ENCODE assay signal across 24 cellular contexts in genomic region chr4:55754754-55755350, GRCh38.
DNase-seq lines count a peak whose midpoint lies in the region; ATAC-seq, FAIRE-seq and TF ChIP-seq lines count a peak whose summit lies in the region.
"Had no signal": no experiment of that assay in that cellular context is flagged by ENCODE, and none has a peak within 500 bp of the region (broad histone marks: within the 10 kb centered on the region; RNA-seq: fewer than 3 reads in every experiment).

No MANE protein-coding gene starts in this region.

- H3K9me2 ChIP-seq in OCI-LY7 (ENCODE audit: insufficient read depth, low read length), result no peaks in the 10 kb centered on the region

- DNase-seq in AG09319 (ENCODE audit: extremely low read depth, low read depth) (peak; percentile 39), IMR-90 (peak; percentile 58), cardiac fibroblast (ENCODE audit: low read depth in 2 of 2) (peak; percentile 75 to 81), keratinocyte (ENCODE audit: low read depth, low spot score) (peak; percentile 26), cerebellum (ENCODE audit: low spot score) (no peak), NCI-H2081 (lab: John Stamatoyannopoulos, UW) (no peak), OCI-LY7 (ENCODE audit: low spot score) (no peak)
- DNase-seq: activated CD8-positive, alpha-beta T cell treated with anti-CD3 and anti-CD28 coated beads for 36 hours; activated naive CD8-positive, alpha-beta T cell treated with anti-CD3 and anti-CD28 coated beads, Interleukin-2, amount 50 U/mL, for 24 hours; activated T-cell treated with anti-CD3 and anti-CD28 coated beads, Interleukin-2, amount 50 U/mL, for 72 hours; AML-193; cerebellar nuclear complex; kidney glomerular epithelial cell; NCI-H187 treated with DMSO at 0.1 percent for 48 hours; NCI-H69; occipital lobe; Peyer's patch; spleen; stimulated activated naive CD8-positive, alpha-beta T cell treated with anti-CD3 and anti-CD28 coated beads, Interleukin-15, Interleukin-2, amounts not matched to agents 100 U/mL and 50 U/mL, for 24 hours; T-cell; upper lobe of right lung had no signal

- no CpG with 5 or more reads among the region's 6 CpGs for WGBS in IMR-90 (ENCODE audit: extremely low coverage in 2 of 2, insufficient read length in 1 of 2), 2 experiments

- no peak overlapping the region for H3K4me3 ChIP-seq in IMR-90 (ENCODE audit: insufficient read depth, low read depth, low read length)
- no peak overlapping the region for H3K4me3 ChIP-seq in cardiac fibroblast (replicated peaks in 1 of 2; ENCODE audit: low read depth in 2 of 2, low read length in 2 of 2)
- H3K4me3 ChIP-seq in keratinocyte (ENCODE audit: control insufficient read depth in 2 of 3, extremely low read depth in 1 of 3, insufficient read depth in 2 of 3, low read depth in 1 of 3, low read length in 3 of 3), result no peak overlapping the region
- no peak overlapping the region for H3K4me3 ChIP-seq in OCI-LY7 (ENCODE audit: low read depth, low read length, poor library complexity, severe bottlenecking)
- H3K4me3 ChIP-seq: Peyer's patch, spleen, upper lobe of right lung had no signal

- H4K91ac ChIP-seq in IMR-90 (ENCODE audit: insufficient read depth, low read depth, low read length), result no peak overlapping the region

- H3K14ac ChIP-seq in IMR-90 (replicated peaks; ENCODE audit: low read depth, low read length), result no peak overlapping the region

- TF ChIP-seq RAD21 in IMR-90 (IDR thresholded peaks at IDR 0.05; ENCODE audit: low read length), result no peak

- dilution Hi-C loops in IMR-90 (cut with HindIII; ENCODE audit: low sequenced_read_pairs, unreplicated experiment), result no loop called here
- dilution Hi-C loops in keratinocyte (cut with MboI; ENCODE audit: extremely low pct_ligation_motif_present, low sequenced_read_pairs), result no loop called here

- ATAC-seq in IMR-90 (ENCODE audit: low read depth) (peak; percentile 27; the same call in 1 of the 2 replicates), HG03442 (IDR thresholded peaks at IDR 0.05; ENCODE audit: unreplicated experiment) (no peak)
- ATAC-seq: activated CD8-positive, alpha-beta T cell treated with anti-CD3 and anti-CD28 coated beads for 36 hours; activated naive CD8-positive, alpha-beta T cell treated with anti-CD3 and anti-CD28 coated beads, Interleukin-2, amount 50 U/mL, for 24 hours; stimulated activated naive CD8-positive, alpha-beta T cell treated with anti-CD3 and anti-CD28 coated beads, Interleukin-15, Interleukin-2, amounts not matched to agents 100 U/mL and 50 U/mL, for 24 hours; T-cell; upper lobe of right lung had no signal

- H3K9me1 ChIP-seq in IMR-90 (ENCODE audit: insufficient read depth, low read length) (no peaks in the 10 kb centered on the region), keratinocyte (ENCODE audit: control insufficient read depth, extremely low read depth, insufficient read depth, low read length) (no peaks in the 10 kb centered on the region)

- no peak overlapping the region for H2AK5ac ChIP-seq in IMR-90 (ENCODE audit: low read depth, low read length)

- H4K20me1 ChIP-seq in IMR-90 (ENCODE audit: insufficient read depth, low read length), result no peaks in the 10 kb centered on the region
- H4K20me1 ChIP-seq in keratinocyte (ENCODE audit: control insufficient read depth, extremely low read depth, insufficient read depth, low read length), result no peaks in the 10 kb centered on the region
- H4K20me1 ChIP-seq in OCI-LY7 (ENCODE audit: insufficient read depth, low read length), result no peaks in the 10 kb centered on the region

- CTCF ChIA-PET in IMR-90 (lab: Yijun Ruan, JAX), result no interaction called here
- CTCF ChIA-PET in OCI-LY7 (lab: Charles Lee; ENCODE audit: unreplicated experiment), result no interaction called here

- H4K5ac ChIP-seq in IMR-90 (ENCODE audit: low read depth, low read length), result no peak overlapping the region

- TF ChIP-seq CTCF in AG09319 (IDR thresholded peaks at IDR 0.05; ENCODE audit: low read depth, low read length) (no peak), IMR-90 (conservative IDR thresholded peaks at IDR 0.05; ENCODE audit: low read depth, low read length) (no peak), cardiac fibroblast (IDR thresholded peaks at IDR 0.05; ENCODE audit: low read depth, low read length) (no peak), keratinocyte (optimal IDR thresholded peaks at IDR 0.05 in 1 of 3, IDR thresholded peaks at IDR 0.05 in 1 of 3, conservative IDR thresholded peaks at IDR 0.05 in 1 of 3; ENCODE audit: extremely low read depth in 1 of 3, insufficient read depth in 2 of 3, low read length in 3 of 3) (no peak), OCI-LY7 (conservative IDR thresholded peaks at IDR 0.05; ENCODE audit: low read length) (no peak)

- H2AFZ ChIP-seq in IMR-90 (replicated peaks; ENCODE audit: low read length, poor library complexity), result no peak overlapping the region
- H2AFZ ChIP-seq in keratinocyte (ENCODE audit: control insufficient read depth, low read length), result no peak overlapping the region
- no peak overlapping the region for H2AFZ ChIP-seq in OCI-LY7 (ENCODE audit: low read length)

- no peak overlapping the region for H2AK9ac ChIP-seq in IMR-90 (replicated peaks; ENCODE audit: low read depth, low read length, poor library complexity)

- no peak overlapping the region for H4K8ac ChIP-seq in IMR-90 (ENCODE audit: low read depth in 2 of 2, low read length in 2 of 2)

- H2BK120ac ChIP-seq in IMR-90 (ENCODE audit: low read depth, low read length), result no peak overlapping the region

- POLR2A ChIA-PET in IMR-90 (lab: Charles Lee; ENCODE audit: unreplicated experiment) (no interaction called here), OCI-LY7 (lab: Charles Lee) (interaction anchor here (0.5 to 0.7 kb wide), 4 partner anchors 70 to 689 kb away, joined by 3 to 4 read pairs (median 3); no protein-coding TSS in a partner anchor)

- H3K9me3 ChIP-seq in IMR-90 (ENCODE audit: control insufficient read depth, insufficient read depth, low read length), result no peaks in the 10 kb centered on the region
- H3K9me3 ChIP-seq in keratinocyte (ENCODE audit: control insufficient read depth, low read depth, low read length), result no peaks in the 10 kb centered on the region
- no peaks in the 10 kb centered on the region for H3K9me3 ChIP-seq in OCI-LY7 (ENCODE audit: low read length)
- H3K9me3 ChIP-seq: Peyer's patch, spleen, upper lobe of right lung had no signal

- H3K27ac ChIP-seq in IMR-90 (ENCODE audit: insufficient read depth, low read length), result no peak overlapping the region
- H3K27ac ChIP-seq in keratinocyte (ENCODE audit: control insufficient read depth, insufficient read depth, low read length), result peak overlapping the region; percentile 53
- H3K27ac ChIP-seq in OCI-LY7 (ENCODE audit: low read depth, low read length, poor library complexity, severe bottlenecking), result no peak overlapping the region
- H3K27ac ChIP-seq: Peyer's patch, spleen, upper lobe of right lung, VCaP had no signal

- intact Hi-C loops in IMR-90 (cut with micrococcal nuclease), result no loop called here
- intact Hi-C loops in OCI-LY7 (cut with micrococcal nuclease; ENCODE audit: unreplicated experiment), result no loop called here

- H3K4ac ChIP-seq in IMR-90 (ENCODE audit: low read depth, low read length), result no peak overlapping the region

- no peak overlapping the region for H3K23ac ChIP-seq in IMR-90 (ENCODE audit: low read depth, low read length)

- no peak overlapping the region for H2BK20ac ChIP-seq in IMR-90 (ENCODE audit: low read depth, low read length)

- no peaks in the 10 kb centered on the region for H3K36me3 ChIP-seq in IMR-90 (ENCODE audit: control insufficient read depth, insufficient read depth, low read length)
- H3K36me3 ChIP-seq in keratinocyte (ENCODE audit: control insufficient read depth in 2 of 2, extremely low read depth in 1 of 2, insufficient read depth in 2 of 2, low read length in 2 of 2), result no peaks in the 10 kb centered on the region
- H3K36me3 ChIP-seq in OCI-LY7 (ENCODE audit: insufficient read depth, low read length), result no peaks in the 10 kb centered on the region
- H3K36me3 ChIP-seq: Peyer's patch, spleen, upper lobe of right lung had no signal

- no peak for TF ChIP-seq POLR2A in IMR-90 (IDR thresholded peaks at IDR 0.05; ENCODE audit: low read depth, low read length)

- H3K79me2 ChIP-seq in keratinocyte (ENCODE audit: control insufficient read depth, insufficient read depth, low read length) (no peaks in the 10 kb centered on the region), OCI-LY7 (ENCODE audit: insufficient read depth, low read depth, low read length) (no peaks in the 10 kb centered on the region)

- FAIRE-seq in keratinocyte (lab: Jason Lieb, UNC), result no peak
- FAIRE-seq: endometrium had no signal

- BruUV-seq in IMR-90 (replicated peaks; lab: Mats Ljungman, UMichigan) (no TSS peak), OCI-LY7 (replicated peaks; lab: Mats Ljungman, UMichigan) (no TSS peak)

- H3K56ac ChIP-seq in IMR-90 (ENCODE audit: extremely low read depth, insufficient read depth, low read length), result no peak overlapping the region

- no peak overlapping the region for H2BK5ac ChIP-seq in IMR-90 (ENCODE audit: low read depth, low read length, poor library complexity, severe bottlenecking)

- in situ Hi-C loops in IMR-90 (cut with MboI; ENCODE audit: low sequenced_read_pairs), result no loop called here

- H3K4me2 ChIP-seq in IMR-90 (ENCODE audit: low read depth, low read length) (no peak overlapping the region), keratinocyte (ENCODE audit: control insufficient read depth, extremely low read depth, insufficient read depth, low read depth, low read length) (peak overlapping the region; percentile 4), OCI-LY7 (ENCODE audit: low read length) (no peak overlapping the region)

- H3K18ac ChIP-seq in IMR-90 (ENCODE audit: low read depth, low read length), result no peak overlapping the region

- H3K27me3 ChIP-seq in IMR-90 (ENCODE audit: control insufficient read depth, insufficient read depth, low read length), result peaks cover 2% of the 10 kb centered on the region; the same call in 1 of the 2 replicates
- no peaks in the 10 kb centered on the region for H3K27me3 ChIP-seq in keratinocyte (ENCODE audit: control insufficient read depth, extremely low read depth, insufficient read depth, low read length)
- H3K27me3 ChIP-seq: Peyer's patch, spleen, upper lobe of right lung had no signal

- no peak overlapping the region for H2BK15ac ChIP-seq in IMR-90 (ENCODE audit: low read depth, low read length)

- no peaks in the 10 kb centered on the region for H3K79me1 ChIP-seq in IMR-90 (ENCODE audit: low read depth in 1 of 2, low read length in 2 of 2)

- no peak overlapping the region for H3K9ac ChIP-seq in IMR-90 (ENCODE audit: low read depth, low read length)
- H3K9ac ChIP-seq in keratinocyte (ENCODE audit: control insufficient read depth, extremely low read depth, insufficient read depth, low read length), result no peak overlapping the region

- H3K4me1 ChIP-seq in IMR-90 (ENCODE audit: control insufficient read depth, insufficient read depth, low read length) (no peaks in the 10 kb centered on the region), keratinocyte (ENCODE audit: control insufficient read depth, extremely low read depth, insufficient read depth, low read length) (peaks cover 13% of the 10 kb centered on the region), OCI-LY7 (ENCODE audit: insufficient read depth, low read length, poor library complexity, severe bottlenecking) (no peaks in the 10 kb centered on the region)
- H3K4me1 ChIP-seq: Peyer's patch, spleen, upper lobe of right lung had no signal

TF ChIP-seq in IMR-90, 13 proteins besides CTCF, POLR2A, EP300 and RAD21 (continues in another document):
- TF ChIP-seq BHLHE40 (IDR thresholded peaks at IDR 0.05; ENCODE audit: low read depth, low read length) (no peak), SMC3 (IDR thresholded peaks at IDR 0.05; ENCODE audit: low read depth, low read length) (no peak)

Comparison
In these comparisons a context has a peak if more than half of its experiments do, and no peak if none do; other contexts are left out.
1. DNase-seq: peak in AG09319 (single experiment), IMR-90 (single experiment), cardiac fibroblast (2 of 2) and keratinocyte (single experiment); none in cerebellum (single experiment), NCI-H2081 (0 of 2) and OCI-LY7 (single experiment).